In genomic region chr20:6836821-6837374, GRCh38 we compare ENCODE assay signal across 1 cellular context.
TF ChIP-seq lines count a peak whose summit lies in the region.

No MANE protein-coding gene starts in this region.

TF ChIP-seq in GM12878, 131 proteins besides CTCF, POLR2A, EP300 and RAD21 (continued from another document):
- TF ChIP-seq ZNF687 (IDR thresholded peaks at IDR 0.05) (peak; percentile 79), MLLT1 (IDR thresholded peaks at IDR 0.05) (0 out of 2 replicates have a peak, but pooled peaks have one; percentile 64), NRF1 (conservative IDR thresholded peaks at IDR 0.05; ENCODE audit: low read depth, low read length) (no peak), KDM1A (IDR thresholded peaks at IDR 0.05; ENCODE audit: borderline replicate concordance) (no peak), BCL11A (IDR thresholded peaks at IDR 0.05; ENCODE audit: low read depth, low read length) (no peak), IRF5 (IDR thresholded peaks at IDR 0.05; ENCODE audit: borderline replicate concordance) (no peak), JUNB (IDR thresholded peaks at IDR 0.05) (no peak), HDGF (IDR thresholded peaks at IDR 0.05) (no peak), EGR1 (IDR thresholded peaks at IDR 0.05; ENCODE audit: borderline replicate concordance in 1 of 2, low read depth in 2 of 2, low read length in 2 of 2) (no peak), RB1 (IDR thresholded peaks at IDR 0.05; ENCODE audit: borderline replicate concordance) (no peak), MYB (IDR thresholded peaks at IDR 0.05; ENCODE audit: borderline replicate concordance, low read depth, low read length) (no peak), CBFB (IDR thresholded peaks at IDR 0.05; ENCODE audit: low read depth) (no peak), BCL3 (IDR thresholded peaks at IDR 0.05; ENCODE audit: borderline replicate concordance, insufficient read depth, low read depth, low read length, poor library complexity, severe bottlenecking) (no peak), POLR2AphosphoS5 (IDR thresholded peaks at IDR 0.05; ENCODE audit: low read length) (no peak), NR2F1 (conservative IDR thresholded peaks at IDR 0.05) (no peak; the same call in 1 of the 2 replicates), GATAD2B (conservative IDR thresholded peaks at IDR 0.05; ENCODE audit: low read depth) (0 out of 2 replicates have a peak, but pooled peaks have one; percentile 25), TCF3 (IDR thresholded peaks at IDR 0.05; ENCODE audit: borderline replicate concordance, insufficient read depth, low read depth, low read length) (no peak), FOXM1 (IDR thresholded peaks at IDR 0.05; ENCODE audit: low read depth, low read length) (no peak), MEF2A (IDR thresholded peaks at IDR 0.05; ENCODE audit: insufficient read depth, low read depth, low read length) (no peak), ZNF24 (IDR thresholded peaks at IDR 0.05) (0 out of 2 replicates have a peak, but pooled peaks have one; percentile 37), CHD1 (IDR thresholded peaks at IDR 0.05; ENCODE audit: low read depth, low read length) (no peak), POU2F2 (IDR thresholded peaks at IDR 0.05; ENCODE audit: borderline replicate concordance, low read depth, low read length) (no peak), PBX3 (IDR thresholded peaks at IDR 0.05; ENCODE audit: insufficient replicate concordance, low read depth, low read length) (no peak), MYC (IDR thresholded peaks at IDR 0.05; ENCODE audit: insufficient read depth, insufficient read length, insufficient replicate concordance, low read length, severe bottlenecking) (no peak), SP1 (IDR thresholded peaks at IDR 0.05; ENCODE audit: low read depth, low read length) (no peak), E2F4 (IDR thresholded peaks at IDR 0.05; ENCODE audit: low read depth, low read length) (no peak)
